ENCODE assay signal across 8 cellular contexts in the genomic region with DNA sequence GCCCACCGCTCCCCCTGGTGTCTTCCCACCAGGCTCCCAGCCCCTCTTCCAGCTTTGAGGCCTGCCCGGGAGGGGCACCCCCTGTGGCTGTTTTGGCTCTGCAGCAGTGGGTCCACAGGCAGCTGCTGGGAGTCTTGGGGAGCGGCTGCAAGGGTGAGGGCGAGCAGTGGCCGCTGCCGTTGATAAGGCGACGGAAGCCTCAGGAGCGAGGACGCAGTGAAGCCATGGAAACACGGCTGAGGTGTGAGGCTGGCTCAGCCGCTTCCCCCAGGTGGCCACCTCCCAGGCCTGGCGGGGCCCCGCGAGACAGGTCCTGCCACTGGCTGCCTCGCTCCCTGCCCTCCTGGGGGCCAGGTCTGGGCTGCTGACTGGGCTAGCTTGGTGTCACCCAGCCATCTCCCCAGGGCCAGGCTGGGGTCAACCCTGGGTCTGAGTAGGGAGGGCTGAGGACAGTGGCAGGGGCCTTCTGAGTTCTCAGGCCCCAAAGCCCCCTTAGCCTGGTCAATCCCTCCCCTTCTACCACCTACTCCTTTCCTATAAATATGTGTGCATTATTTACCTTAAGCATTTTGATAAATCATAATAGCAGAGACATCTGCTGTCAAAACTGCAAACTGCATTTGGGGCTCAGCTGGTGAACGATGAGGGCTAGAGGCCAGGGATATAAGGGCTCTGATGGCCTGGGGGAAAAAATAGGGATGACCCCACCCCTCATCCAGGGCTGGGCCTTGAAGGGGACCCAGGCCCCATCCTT. TPM values are rescaled to one million over a fixed set of nuclear protein-coding genes. Genes with fewer than 3 reads are reported as not detected.
DNase-seq lines count a peak whose midpoint lies in the region; ATAC-seq and TF ChIP-seq lines count a peak whose summit lies in the region.

No MANE protein-coding gene starts in this region.

- H3K4me1 ChIP-seq in CD8-positive, alpha-beta T cell (ENCODE audit: insufficient read depth, low read length) = peaks cover 8% of the 10 kb centered on the region
- no peaks in the 10 kb centered on the region for H3K4me1 ChIP-seq in HAP-1

- intact Hi-C loops in CD8-positive, alpha-beta T cell (cut with DNase I, micrococcal nuclease) = loop anchor here (1.0 to 10.0 kb wide), 6 partner anchors 57 to 267 kb away; no protein-coding TSS in a partner anchor

- DNase-seq in CD8-positive, alpha-beta T cell = peak in 2 of 7 experiments; percentile 22 to 25
- DNase-seq in HK-2 (ENCODE audit: unreplicated experiment) (peak; percentile 60), immature natural killer cell (peak in 2 of 3 donors; percentile 51 to 55), superior temporal gyrus (ENCODE audit: extremely low spot score) (peak; percentile 89), NCI-H345 treated with DMSO at 0.1 percent for 48 hours (lab: John Stamatoyannopoulos, UW; ENCODE audit: unreplicated experiment) (no peak), HAP-1 (ENCODE audit: low spot score in 2 of 2) (no peak)
- DNase-seq in activated naive CD8-positive, alpha-beta T cell treated with anti-CD3 and anti-CD28 coated beads, Interleukin-2, amount 50 U/mL, for 24 hours = no peak
- DNase-seq in activated CD8-positive, alpha-beta memory T cell treated with anti-CD3 and anti-CD28 coated beads, Interleukin-2, amount 50 U/mL, for 4 hours = no peak

- no peaks in the 10 kb centered on the region for H3K27me3 Mint-ChIP-seq in CD8-positive, alpha-beta T cell (ENCODE audit: low read depth)
- no peaks in the 10 kb centered on the region for H3K27me3 Mint-ChIP-seq in activated naive CD8-positive, alpha-beta T cell treated with anti-CD3 and anti-CD28 coated beads, Interleukin-2, amount 50 U/mL, for 24 hours
- peaks cover 0 to 6% (median 5%) of the 10 kb centered on the region in 3 donors for H3K27me3 Mint-ChIP-seq in immature natural killer cell (ENCODE audit: low read depth in 3 of 3)

- peaks cover 19% of the 10 kb centered on the region for H3K4me1 Mint-ChIP-seq in CD8-positive, alpha-beta T cell (ENCODE audit: low read depth)
- H3K4me1 Mint-ChIP-seq in activated naive CD8-positive, alpha-beta T cell treated with anti-CD3 and anti-CD28 coated beads, Interleukin-2, amount 50 U/mL, for 24 hours = peaks cover 16% of the 10 kb centered on the region
- H3K4me1 Mint-ChIP-seq in immature natural killer cell = peaks cover 38 to 47% of the 10 kb centered on the region in 2 donors

- no peaks in the 10 kb centered on the region for H3K27me3 ChIP-seq in CD8-positive, alpha-beta T cell (ENCODE audit: insufficient read depth, low read length)
- no peaks in the 10 kb centered on the region for H3K27me3 ChIP-seq in HAP-1 (ENCODE audit: low read depth)

- POLR2A ChIA-PET in CD8-positive, alpha-beta T cell (lab: Charles Lee) = interaction anchor here (0.7 to 3.0 kb wide), 6 partner anchors 11 to 129 kb away, joined by 3 to 10 read pairs (median 4); a partner anchor contains a TSS

- H3K9me3 ChIP-seq in CD8-positive, alpha-beta T cell (ENCODE audit: low read length) = no peaks in the 10 kb centered on the region
- no peaks in the 10 kb centered on the region for H3K9me3 ChIP-seq in HAP-1

- peak; percentile 44 for TF ChIP-seq CTCF in CD8-positive, alpha-beta T cell (IDR thresholded peaks at IDR 0.05)

- H3K36me3 ChIP-seq in CD8-positive, alpha-beta T cell (ENCODE audit: insufficient read depth, low read length) = no peaks in the 10 kb centered on the region
- no peaks in the 10 kb centered on the region for H3K36me3 ChIP-seq in HAP-1 (replicated peaks)

- no peak overlapping the region for H3K27ac ChIP-seq in CD8-positive, alpha-beta T cell (ENCODE audit: low read depth, low read length)

- ATAC-seq in CD8-positive, alpha-beta T cell = peak; percentile 77
- peak; percentile 16 for ATAC-seq in activated naive CD8-positive, alpha-beta T cell treated with anti-CD3 and anti-CD28 coated beads, Interleukin-2, amount 50 U/mL, for 24 hours

- no peaks in the 10 kb centered on the region for H3K9me3 Mint-ChIP-seq in CD8-positive, alpha-beta T cell
- no peaks in the 10 kb centered on the region for H3K9me3 Mint-ChIP-seq in activated naive CD8-positive, alpha-beta T cell treated with anti-CD3 and anti-CD28 coated beads, Interleukin-2, amount 50 U/mL, for 24 hours
- H3K9me3 Mint-ChIP-seq in immature natural killer cell = no peaks in the 10 kb centered on the region

- no peaks in the 10 kb centered on the region for H3K36me3 Mint-ChIP-seq in CD8-positive, alpha-beta T cell
- no peaks in the 10 kb centered on the region for H3K36me3 Mint-ChIP-seq in activated naive CD8-positive, alpha-beta T cell treated with anti-CD3 and anti-CD28 coated beads, Interleukin-2, amount 50 U/mL, for 24 hours (ENCODE audit: low read depth)
- peaks cover 0 to 4% (median 0%) of the 10 kb centered on the region in 3 donors for H3K36me3 Mint-ChIP-seq in immature natural killer cell

- CTCF ChIA-PET in CD8-positive, alpha-beta T cell (lab: Charles Lee) = interaction anchor here (0.6 to 7.8 kb wide), 40 partner anchors 11 to 267 kb away, joined by 3 to 150 read pairs (median 4); a partner anchor contains a TSS

- in situ Hi-C loops in HAP-1 (cut with MboI; ENCODE audit: low sequenced_read_pairs) = no loop called here

- H3K4me3 Mint-ChIP-seq in CD8-positive, alpha-beta T cell = no peak overlapping the region
- no peak overlapping the region for H3K4me3 Mint-ChIP-seq in activated naive CD8-positive, alpha-beta T cell treated with anti-CD3 and anti-CD28 coated beads, Interleukin-2, amount 50 U/mL, for 24 hours
- peak overlapping the region in 4 of 5 donors; percentile 7 to 61 (median 32) for H3K4me3 Mint-ChIP-seq in immature natural killer cell

- H3K4me3 ChIP-seq in CD8-positive, alpha-beta T cell (ENCODE audit: low read depth, low read length) = no peak overlapping the region
- no peak overlapping the region for H3K4me3 ChIP-seq in HAP-1

- no peak overlapping the region for H3K27ac Mint-ChIP-seq in CD8-positive, alpha-beta T cell
- H3K27ac Mint-ChIP-seq in activated naive CD8-positive, alpha-beta T cell treated with anti-CD3 and anti-CD28 coated beads, Interleukin-2, amount 50 U/mL, for 24 hours = no peak overlapping the region
- peak overlapping the region; percentile 46 to 88 (median 70) for H3K27ac Mint-ChIP-seq in immature natural killer cell

RNA-seq across cellular contexts. Expression of a gene that starts 41.7 kb away (rescaled TPM):
- total RNA-seq in CD8-positive, alpha-beta T cell = 1 to 10 TPM; 4.1 to 4.7 TPM
- polyA plus RNA-seq in immature natural killer cell = 100 to 1,000 TPM; 339 to 410 (median 385) TPM

Comparison
In these comparisons a context has a peak if more than half of its experiments do, and no peak if none do; other contexts are left out.
1. DNase-seq: peak in HK-2 (single experiment), immature natural killer cell (2 of 3) and superior temporal gyrus (single experiment); none in activated naive CD8-positive, alpha-beta T cell treated with anti-CD3 and anti-CD28 coated beads, Interleukin-2, amount 50 U/mL, for 24 hours (single experiment), NCI-H345 treated with DMSO at 0.1 percent for 48 hours (single experiment), activated CD8-positive, alpha-beta memory T cell treated with anti-CD3 and anti-CD28 coated beads, Interleukin-2, amount 50 U/mL, for 4 hours (single experiment) and HAP-1 (0 of 2).
2. H3K27ac Mint-ChIP-seq: peak in immature natural killer cell (6 of 6); none in CD8-positive, alpha-beta T cell (single experiment) and activated naive CD8-positive, alpha-beta T cell treated with anti-CD3 and anti-CD28 coated beads, Interleukin-2, amount 50 U/mL, for 24 hours (single experiment).
3. H3K4me3 Mint-ChIP-seq: peak in immature natural killer cell (4 of 5); none in CD8-positive, alpha-beta T cell (single experiment) and activated naive CD8-positive, alpha-beta T cell treated with anti-CD3 and anti-CD28 coated beads, Interleukin-2, amount 50 U/mL, for 24 hours (single experiment).